1 cellular context compared by ENCODE assay signal in the genomic region with DNA sequence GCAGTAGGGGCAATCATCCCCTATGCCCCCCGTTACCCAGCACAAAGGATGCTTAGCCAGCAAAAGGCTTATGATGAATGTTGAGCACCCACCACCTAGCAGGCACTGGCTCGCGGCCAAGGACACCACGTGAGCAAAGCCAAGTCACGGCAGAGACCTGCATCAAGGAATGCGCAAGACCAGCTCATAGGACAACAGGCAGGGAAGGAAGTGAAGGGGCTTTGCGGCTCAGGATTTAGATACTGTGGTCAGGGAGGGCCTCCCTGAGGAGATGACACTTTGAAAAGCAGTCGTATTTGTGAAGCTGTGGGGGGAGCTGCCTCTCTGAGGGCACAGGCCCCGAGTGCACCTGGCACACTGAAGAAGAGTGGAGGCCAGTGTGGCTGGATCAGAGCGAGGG.
TF ChIP-seq lines count a peak whose summit lies in the region.

No MANE protein-coding gene starts in this region.

TF ChIP-seq in GM12878, 131 proteins besides CTCF, POLR2A, EP300 and RAD21 (continued from another document):
- TF ChIP-seq, protein P1, sequence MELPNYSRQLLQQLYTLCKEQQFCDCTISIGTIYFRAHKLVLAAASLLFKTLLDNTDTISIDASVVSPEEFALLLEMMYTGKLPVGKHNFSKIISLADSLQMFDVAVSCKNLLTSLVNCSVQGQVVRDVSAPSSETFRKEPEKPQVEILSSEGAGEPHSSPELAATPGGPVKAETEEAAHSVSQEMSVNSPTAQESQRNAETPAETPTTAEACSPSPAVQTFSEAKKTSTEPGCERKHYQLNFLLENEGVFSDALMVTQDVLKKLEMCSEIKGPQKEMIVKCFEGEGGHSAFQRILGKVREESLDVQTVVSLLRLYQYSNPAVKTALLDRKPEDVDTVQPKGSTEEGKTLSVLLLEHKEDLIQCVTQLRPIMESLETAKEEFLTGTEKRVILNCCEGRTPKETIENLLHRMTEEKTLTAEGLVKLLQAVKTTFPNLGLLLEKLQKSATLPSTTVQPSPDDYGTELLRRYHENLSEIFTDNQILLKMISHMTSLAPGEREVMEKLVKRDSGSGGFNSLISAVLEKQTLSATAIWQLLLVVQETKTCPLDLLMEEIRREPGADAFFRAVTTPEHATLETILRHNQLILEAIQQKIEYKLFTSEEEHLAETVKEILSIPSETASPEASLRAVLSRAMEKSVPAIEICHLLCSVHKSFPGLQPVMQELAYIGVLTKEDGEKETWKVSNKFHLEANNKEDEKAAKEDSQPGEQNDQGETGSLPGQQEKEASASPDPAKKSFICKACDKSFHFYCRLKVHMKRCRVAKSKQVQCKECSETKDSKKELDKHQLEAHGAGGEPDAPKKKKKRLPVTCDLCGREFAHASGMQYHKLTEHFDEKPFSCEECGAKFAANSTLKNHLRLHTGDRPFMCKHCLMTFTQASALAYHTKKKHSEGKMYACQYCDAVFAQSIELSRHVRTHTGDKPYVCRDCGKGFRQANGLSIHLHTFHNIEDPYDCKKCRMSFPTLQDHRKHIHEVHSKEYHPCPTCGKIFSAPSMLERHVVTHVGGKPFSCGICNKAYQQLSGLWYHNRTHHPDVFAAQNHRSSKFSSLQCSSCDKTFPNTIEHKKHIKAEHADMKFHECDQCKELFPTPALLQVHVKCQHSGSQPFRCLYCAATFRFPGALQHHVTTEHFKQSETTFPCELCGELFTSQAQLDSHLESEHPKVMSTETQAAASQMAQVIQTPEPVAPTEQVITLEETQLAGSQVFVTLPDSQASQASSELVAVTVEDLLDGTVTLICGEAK (IDR thresholded peaks at IDR 0.05; ENCODE audit: borderline replicate concordance): no peak
- TF ChIP-seq RUNX3 (IDR thresholded peaks at IDR 0.05; ENCODE audit: low read length) (peak; percentile 79), IKZF1 (conservative IDR thresholded peaks at IDR 0.05) (peak; percentile 37), BHLHE40 (IDR thresholded peaks at IDR 0.05; ENCODE audit: borderline replicate concordance in 1 of 2, low read depth in 2 of 2, low read length in 1 of 2) (peak in 1 of 2 experiments; percentile 22; a peak in 1 of 4 replicates), EED (IDR thresholded peaks at IDR 0.05; ENCODE audit: low read depth) (peak; percentile 46), DPF2 (IDR thresholded peaks at IDR 0.05) (peak; percentile 34; the same call in 1 of the 2 replicates)
- TF ChIP-seq, protein P2, sequence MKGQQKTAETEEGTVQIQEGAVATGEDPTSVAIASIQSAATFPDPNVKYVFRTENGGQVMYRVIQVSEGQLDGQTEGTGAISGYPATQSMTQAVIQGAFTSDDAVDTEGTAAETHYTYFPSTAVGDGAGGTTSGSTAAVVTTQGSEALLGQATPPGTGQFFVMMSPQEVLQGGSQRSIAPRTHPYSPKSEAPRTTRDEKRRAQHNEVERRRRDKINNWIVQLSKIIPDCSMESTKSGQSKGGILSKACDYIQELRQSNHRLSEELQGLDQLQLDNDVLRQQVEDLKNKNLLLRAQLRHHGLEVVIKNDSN (IDR thresholded peaks at IDR 0.05; ENCODE audit: borderline replicate concordance, extremely low read length, insufficient read depth, low read depth, low read length): peak; percentile 71
- TF ChIP-seq, protein P3, sequence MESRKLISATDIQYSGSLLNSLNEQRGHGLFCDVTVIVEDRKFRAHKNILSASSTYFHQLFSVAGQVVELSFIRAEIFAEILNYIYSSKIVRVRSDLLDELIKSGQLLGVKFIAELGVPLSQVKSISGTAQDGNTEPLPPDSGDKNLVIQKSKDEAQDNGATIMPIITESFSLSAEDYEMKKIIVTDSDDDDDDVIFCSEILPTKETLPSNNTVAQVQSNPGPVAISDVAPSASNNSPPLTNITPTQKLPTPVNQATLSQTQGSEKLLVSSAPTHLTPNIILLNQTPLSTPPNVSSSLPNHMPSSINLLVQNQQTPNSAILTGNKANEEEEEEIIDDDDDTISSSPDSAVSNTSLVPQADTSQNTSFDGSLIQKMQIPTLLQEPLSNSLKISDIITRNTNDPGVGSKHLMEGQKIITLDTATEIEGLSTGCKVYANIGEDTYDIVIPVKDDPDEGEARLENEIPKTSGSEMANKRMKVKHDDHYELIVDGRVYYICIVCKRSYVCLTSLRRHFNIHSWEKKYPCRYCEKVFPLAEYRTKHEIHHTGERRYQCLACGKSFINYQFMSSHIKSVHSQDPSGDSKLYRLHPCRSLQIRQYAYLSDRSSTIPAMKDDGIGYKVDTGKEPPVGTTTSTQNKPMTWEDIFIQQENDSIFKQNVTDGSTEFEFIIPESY (IDR thresholded peaks at IDR 0.05): no peak
